In genomic region chr4:125355791-125356190, GRCh38 we compare ENCODE assay signal across 30 cellular contexts.
"Had no signal": no experiment of that assay in that cellular context is flagged by ENCODE, and none has a peak within 500 bp of the region (broad histone marks: within the 10 kb centered on the region; RNA-seq: fewer than 3 reads in every experiment).

No MANE protein-coding gene starts in this region.

- DNase-seq: heart left ventricle; hypothalamus; immature natural killer cell; kidney; left colon; left lung; lower lobe of right lung; mammary epithelial cell; mesenchymal stem cell; naive B cell; natural killer cell; nephron progenitor cell; ovary; right lobe of liver; stimulated activated CD4-positive, alpha-beta T cell treated with anti-CD3 and anti-CD28 coated beads, Interleukin-12 subunit alpha, Interleukin-12 subunit beta, amount 100 ng/mL, for 4 hours; stimulated activated CD4-positive, alpha-beta T cell treated with anti-CD3 and anti-CD28 coated beads, Interleukin-15, amount 100 ng/mL, for 24 hours; stimulated activated CD4-positive, alpha-beta T cell treated with anti-CD3 and anti-CD28 coated beads, Interleukin-2, amount 100 ng/mL, for 24 hours; stimulated activated CD4-positive, alpha-beta T cell treated with anti-CD3 and anti-CD28 coated beads, Interleukin-4, amount 100 ng/mL, for 1 hour; stimulated activated naive B cell treated with anti-CD40 and anti-IgM and Interleukin-4, amounts not matched to agents 10 μg/mL and 1 μg/mL and 100 μg/mL, for 72 hours; tibial artery; trophoblast cell; upper lobe of right lung had no signal

- FAIRE-seq: urothelium cell line had no signal

- H3K4me3 ChIP-seq: heart left ventricle, left lung, lower lobe of right lung, ovary, right atrium auricular region, right lobe of liver, suprapubic skin, thoracic aorta, tibial artery, upper lobe of right lung had no signal

- H3K36me3 Mint-ChIP-seq: immature natural killer cell; mesothelial cell of epicardium; naive B cell; natural killer cell; stimulated activated naive B cell treated with anti-CD40 and anti-IgM and Interleukin-4, amounts not matched to agents 10 μg/mL and 1 μg/mL and 100 μg/mL, for 72 hours had no signal

- H3K36me3 ChIP-seq: heart left ventricle, left lung, lower lobe of right lung, neutrophil, ovary, right atrium auricular region, right lobe of liver, suprapubic skin, thoracic aorta, tibial artery, upper lobe of right lung had no signal

- H3K9me3 Mint-ChIP-seq: immature natural killer cell; mesothelial cell of epicardium; natural killer cell; nephron progenitor cell; stimulated activated naive B cell treated with anti-CD40 and anti-IgM and Interleukin-4, amounts not matched to agents 10 μg/mL and 1 μg/mL and 100 μg/mL, for 72 hours had no signal

- ATAC-seq: heart left ventricle; left colon; left lung; lower lobe of right lung; natural killer cell; right lobe of liver; stimulated activated naive B cell treated with anti-CD40 and anti-IgM and Interleukin-4, amounts not matched to agents 10 μg/mL and 1 μg/mL and 100 μg/mL, for 72 hours; upper lobe of right lung had no signal

- H3K4me1 Mint-ChIP-seq: naive B cell; stimulated activated naive B cell treated with anti-CD40 and anti-IgM and Interleukin-4, amounts not matched to agents 10 μg/mL and 1 μg/mL and 100 μg/mL, for 72 hours had no signal

- H3K4me3 Mint-ChIP-seq: immature natural killer cell; mesothelial cell of epicardium; naive B cell; natural killer cell; nephron progenitor cell; stimulated activated naive B cell treated with anti-CD40 and anti-IgM and Interleukin-4, amounts not matched to agents 10 μg/mL and 1 μg/mL and 100 μg/mL, for 72 hours; stimulated activated naive CD8-positive, alpha-beta T cell treated with anti-CD3 and anti-CD28 coated beads, Interleukin-15, Interleukin-2, amounts not matched to agents 100 ng/mL and 50 ng/mL, for 24 hours had no signal

- H3K27me3 ChIP-seq: heart left ventricle, left lung, neutrophil, ovary, right atrium auricular region, right lobe of liver, suprapubic skin, tibial artery, upper lobe of right lung had no signal

- H3K9me3 ChIP-seq: left lung, lower lobe of right lung, neutrophil, ovary, right atrium auricular region, right lobe of liver, suprapubic skin, thoracic aorta, tibial artery, upper lobe of right lung had no signal

- H3K27ac Mint-ChIP-seq: immature natural killer cell; mesothelial cell of epicardium; naive B cell; natural killer cell; nephron progenitor cell; progenitor cell of endocrine pancreas; stimulated activated naive B cell treated with anti-CD40 and anti-IgM and Interleukin-4, amounts not matched to agents 10 μg/mL and 1 μg/mL and 100 μg/mL, for 72 hours; stimulated activated naive CD8-positive, alpha-beta T cell treated with anti-CD3 and anti-CD28 coated beads, Interleukin-15, Interleukin-2, amounts not matched to agents 100 ng/mL and 50 ng/mL, for 24 hours had no signal

- H3K4me1 ChIP-seq: left lung, lower lobe of right lung, right lobe of liver, suprapubic skin, upper lobe of right lung had no signal

- H3K27me3 Mint-ChIP-seq: naive B cell; progenitor cell of endocrine pancreas; stimulated activated naive B cell treated with anti-CD40 and anti-IgM and Interleukin-4, amounts not matched to agents 10 μg/mL and 1 μg/mL and 100 μg/mL, for 72 hours; stimulated activated naive CD8-positive, alpha-beta T cell treated with anti-CD3 and anti-CD28 coated beads, Interleukin-15, Interleukin-2, amounts not matched to agents 100 ng/mL and 50 ng/mL, for 24 hours had no signal

- H3K27ac ChIP-seq: heart left ventricle, left lung, lower lobe of right lung, neutrophil, ovary, right atrium auricular region, right lobe of liver, suprapubic skin, thoracic aorta, tibial artery, upper lobe of right lung had no signal
